ENCODE assay signal across 8 cellular contexts in the genomic region with DNA sequence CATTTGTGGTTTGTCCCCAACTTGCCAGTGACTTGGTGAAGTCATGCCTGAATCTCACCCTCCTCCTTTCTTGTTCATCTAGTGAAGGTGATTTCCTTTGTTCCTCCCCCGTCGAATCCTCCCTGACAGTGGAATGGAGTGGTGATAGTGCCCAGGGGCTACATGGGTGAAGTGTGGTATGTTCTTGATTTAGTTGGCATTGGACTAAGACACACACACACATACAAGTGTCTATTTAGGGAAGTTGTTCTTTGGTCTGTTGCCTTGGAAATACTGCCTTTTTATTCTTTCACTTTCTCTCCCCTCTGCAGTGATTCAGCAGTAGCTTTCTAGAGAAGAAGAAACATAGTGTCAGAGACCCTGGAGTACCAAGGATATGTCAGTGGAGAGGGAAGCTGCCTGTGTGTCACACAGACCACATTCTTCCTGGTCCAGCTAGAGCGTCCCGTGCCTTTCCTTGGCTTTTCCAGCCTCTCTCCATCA. TPM values are rescaled to one million over a fixed set of nuclear protein-coding genes. Genes with fewer than 3 reads are reported as not detected.
DNase-seq lines count a peak whose midpoint lies in the region; ATAC-seq and TF ChIP-seq lines count a peak whose summit lies in the region.

No MANE protein-coding gene starts in this region.

- H3K36me3 ChIP-seq in lung (ENCODE audit: control insufficient read depth in 2 of 2, insufficient read depth in 2 of 2, low read length in 2 of 2) = no peaks in the 10 kb centered on the region

- intact Hi-C loops in activated CD4-positive, alpha-beta T cell treated with anti-CD3 and anti-CD28 coated beads, Interleukin-2, amount 10 ng/mL, durations not matched to agents 24 days and 14 days (cut with micrococcal nuclease) = loop anchor here (1.0 kb wide), 3 partner anchors 9 to 16 kb away; no protein-coding TSS in a partner anchor

- H3K27me3 Mint-ChIP-seq in activated CD4-positive, alpha-beta T cell treated with anti-CD3 and anti-CD28 coated beads, Interleukin-2, amount 10 ng/mL, durations not matched to agents 24 days and 14 days = no peaks in the 10 kb centered on the region
- no peaks in the 10 kb centered on the region for H3K27me3 Mint-ChIP-seq in activated T-cell treated with anti-CD3 and anti-CD28 coated beads, Interleukin-2, amount 50 U/mL, for 72 hours (ENCODE audit: low read depth)

- H3K9me3 ChIP-seq in lung (ENCODE audit: control insufficient read depth in 2 of 2, insufficient read depth in 1 of 2, low read length in 1 of 2) = no peaks in the 10 kb centered on the region

- peak; percentile 88 for DNase-seq in activated CD4-positive, alpha-beta T cell treated with anti-CD3 and anti-CD28 coated beads, Interleukin-2, amount 10 ng/mL, durations not matched to agents 24 days and 14 days
- DNase-seq in activated CD4-positive, alpha-beta T cell treated with anti-CD3 and anti-CD28 coated beads, Interleukin-2, amount 50 U/mL, for 1 hour = no peak
- peak in 1 of 2 donors; percentile 49 for DNase-seq in activated T-cell treated with anti-CD3 and anti-CD28 coated beads, Interleukin-2, amount 50 U/mL, for 72 hours
- DNase-seq in lung (ENCODE audit: low spot score) = peak; percentile 26
- no peak for DNase-seq in SHP77 (lab: John Stamatoyannopoulos, UW)
- DNase-seq in NCI-H774 (lab: John Stamatoyannopoulos, UW) = no peak
- no peak for DNase-seq in RWPE1 (ENCODE audit: low spot score)

- H3K4me1 ChIP-seq in lung (ENCODE audit: control insufficient read depth in 2 of 2, insufficient read depth in 2 of 2, low read length in 2 of 2) = peaks cover 4 to 30% of the 10 kb centered on the region in 2 donors

- peak overlapping the region; percentile 76 for H3K4me3 Mint-ChIP-seq in activated CD4-positive, alpha-beta T cell treated with anti-CD3 and anti-CD28 coated beads, Interleukin-2, amount 10 ng/mL, durations not matched to agents 24 days and 14 days
- H3K4me3 Mint-ChIP-seq in activated T-cell treated with anti-CD3 and anti-CD28 coated beads, Interleukin-2, amount 50 U/mL, for 72 hours = peak overlapping the region; percentile 73 to 90

- H3K9me3 Mint-ChIP-seq in activated CD4-positive, alpha-beta T cell treated with anti-CD3 and anti-CD28 coated beads, Interleukin-2, amount 10 ng/mL, durations not matched to agents 24 days and 14 days = no peaks in the 10 kb centered on the region
- H3K9me3 Mint-ChIP-seq in activated T-cell treated with anti-CD3 and anti-CD28 coated beads, Interleukin-2, amount 50 U/mL, for 72 hours = peaks cover 0 to 2% of the 10 kb centered on the region in 2 donors

- WGBS in lung, 2 donors = 47 to 59% methylated on average over 4 of the region's 4 CpGs

- H3K27ac ChIP-seq in lung (ENCODE audit: low read depth in 1 of 2, low read length in 1 of 2) (peak overlapping the region in 1 of 2 donors; percentile 60), RWPE1 (no peak overlapping the region)

- ATAC-seq in HG03280 (IDR thresholded peaks at IDR 0.05; ENCODE audit: unreplicated experiment) = peak; percentile 49
- peak; percentile 53 to 60 for ATAC-seq in activated T-cell treated with anti-CD3 and anti-CD28 coated beads, Interleukin-2, amount 50 U/mL, for 72 hours (replicated peaks in 1 of 2)
- peak; percentile 44 for ATAC-seq in lung (ENCODE audit: insufficient read depth, low FRiP score)

- CTCF ChIA-PET in RWPE1 (lab: Yijun Ruan, JAX) = no interaction called here

- POLR2A ChIA-PET in RWPE1 (lab: Yijun Ruan, JAX; ENCODE audit: low non-redundant PET) = no interaction called here

- H3K27me3 ChIP-seq in lung (ENCODE audit: control insufficient read depth, insufficient read depth) = no peaks in the 10 kb centered on the region

- peak overlapping the region; percentile 95 for H3K27ac Mint-ChIP-seq in activated CD4-positive, alpha-beta T cell treated with anti-CD3 and anti-CD28 coated beads, Interleukin-2, amount 10 ng/mL, durations not matched to agents 24 days and 14 days
- peak overlapping the region; percentile 86 for H3K27ac Mint-ChIP-seq in activated T-cell treated with anti-CD3 and anti-CD28 coated beads, Interleukin-2, amount 50 U/mL, for 72 hours

- H3K36me3 Mint-ChIP-seq in activated CD4-positive, alpha-beta T cell treated with anti-CD3 and anti-CD28 coated beads, Interleukin-2, amount 10 ng/mL, durations not matched to agents 24 days and 14 days (ENCODE audit: low read depth) = peaks cover 23% of the 10 kb centered on the region
- peaks cover 2 to 5% of the 10 kb centered on the region in 2 donors for H3K36me3 Mint-ChIP-seq in activated T-cell treated with anti-CD3 and anti-CD28 coated beads, Interleukin-2, amount 50 U/mL, for 72 hours (ENCODE audit: insufficient read depth in 2 of 2)

- H3K4me3 ChIP-seq in lung = no peak overlapping the region

- H3K4me1 Mint-ChIP-seq in activated CD4-positive, alpha-beta T cell treated with anti-CD3 and anti-CD28 coated beads, Interleukin-2, amount 10 ng/mL, durations not matched to agents 24 days and 14 days = peaks cover 88% of the 10 kb centered on the region
- peaks cover 95% of the 10 kb centered on the region for H3K4me1 Mint-ChIP-seq in activated T-cell treated with anti-CD3 and anti-CD28 coated beads, Interleukin-2, amount 50 U/mL, for 72 hours (ENCODE audit: low read depth)

- no peak for TF ChIP-seq CTCF in lung (IDR thresholded peaks at IDR 0.05; ENCODE audit: control extremely low read depth, extremely low read depth)
- TF ChIP-seq CTCF in RWPE1 (conservative IDR thresholded peaks at IDR 0.05; ENCODE audit: low read depth) = no peak

RNA-seq across cellular contexts. Expression of gene INPP4A, which starts 10.9 kb away (rescaled TPM):
- 40.2 and 45.0 TPM in 2 replicates for total RNA-seq in activated CD4-positive, alpha-beta T cell treated with anti-CD3 and anti-CD28 coated beads, Interleukin-2, amount 10 ng/mL, durations not matched to agents 24 days and 14 days
- 10 to 100 TPM; 51.6 to 55.1 TPM for total RNA-seq in activated T-cell treated with anti-CD3 and anti-CD28 coated beads, Interleukin-2, amount 50 U/mL, for 72 hours
- total RNA-seq in lung = 10 to 100 TPM; 28.8 to 43.3 TPM
- 10 to 100 TPM in 1 of 2 donors, 1 to 10 TPM in 1; 8.0 to 10.9 TPM for polyA plus RNA-seq in lung

Comparison
In these comparisons a context has a peak if more than half of its experiments do, and no peak if none do; other contexts are left out.
1. DNase-seq: peak in activated CD4-positive, alpha-beta T cell treated with anti-CD3 and anti-CD28 coated beads, Interleukin-2, amount 10 ng/mL, durations not matched to agents 24 days and 14 days (single experiment) and lung (single experiment); none in activated CD4-positive, alpha-beta T cell treated with anti-CD3 and anti-CD28 coated beads, Interleukin-2, amount 50 U/mL, for 1 hour (single experiment), SHP77 (0 of 2), NCI-H774 (single experiment) and RWPE1 (single experiment).
2. Peak in every context shown above with its lines, with median percentiles within 50 percentile points of each other: ATAC-seq.